In the genomic region with DNA sequence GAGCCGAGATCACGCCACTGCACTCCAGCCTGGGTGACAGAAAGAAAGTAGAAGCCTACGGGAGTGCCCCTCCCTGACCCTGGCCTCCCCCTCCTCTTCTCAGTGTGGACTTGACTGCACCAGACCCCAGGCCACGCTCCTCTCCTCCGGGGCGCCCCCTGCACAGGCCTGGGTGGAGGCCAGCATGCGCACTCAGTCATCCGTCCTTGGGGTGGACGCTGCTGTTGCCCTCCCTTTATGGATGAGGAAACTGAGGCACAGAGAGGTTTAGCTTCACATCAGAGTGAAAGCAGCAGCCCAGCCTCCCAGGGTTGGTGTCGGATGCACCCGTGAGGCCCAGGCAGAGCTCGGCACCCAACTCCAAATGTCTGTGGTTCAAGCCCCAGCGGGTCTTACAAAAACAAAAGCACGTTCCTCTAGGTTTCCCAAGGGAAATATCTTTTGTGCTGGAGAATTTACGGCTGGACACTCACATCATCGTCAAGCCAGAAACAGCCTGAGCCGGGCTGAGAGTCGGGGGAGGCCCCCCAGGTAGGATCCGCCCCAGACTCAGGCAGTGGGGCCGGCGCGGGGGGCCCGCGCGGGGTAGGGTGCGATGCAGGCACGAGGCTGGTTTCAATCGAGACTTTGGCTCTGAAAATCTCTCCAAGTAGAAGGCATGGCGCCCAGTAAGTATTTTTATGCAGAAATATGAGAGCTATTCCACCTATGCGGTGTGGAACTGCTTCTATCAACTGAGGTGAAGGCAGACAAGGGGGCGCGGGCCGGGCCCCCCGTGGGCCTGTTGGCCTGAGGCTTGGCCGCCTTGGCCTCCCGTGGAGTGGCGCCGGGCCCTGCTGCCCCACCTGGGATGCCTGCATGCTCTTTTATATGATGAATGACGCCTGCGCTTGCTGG, we compare ENCODE assay signal across 1 cellular context.
TF ChIP-seq lines count a peak whose summit lies in the region.

No MANE protein-coding gene starts in this region.

TF ChIP-seq in K562, 482 proteins besides CTCF, POLR2A, EP300 and RAD21:
- TF ChIP-seq EZH2 (IDR thresholded peaks at IDR 0.05; ENCODE audit: borderline replicate concordance, low read depth, low read length) (peak; percentile 36; the same call in 1 of the 2 replicates), TAF9B (IDR thresholded peaks at IDR 0.05; ENCODE audit: partially characterized antibody) (no peak), HMGN3 (IDR thresholded peaks at IDR 0.05; ENCODE audit: borderline replicate concordance, extremely low read depth, insufficient read length, low read depth, low read length) (peak; percentile 15)
